27 cellular contexts compared by ENCODE assay signal in the genomic region with DNA sequence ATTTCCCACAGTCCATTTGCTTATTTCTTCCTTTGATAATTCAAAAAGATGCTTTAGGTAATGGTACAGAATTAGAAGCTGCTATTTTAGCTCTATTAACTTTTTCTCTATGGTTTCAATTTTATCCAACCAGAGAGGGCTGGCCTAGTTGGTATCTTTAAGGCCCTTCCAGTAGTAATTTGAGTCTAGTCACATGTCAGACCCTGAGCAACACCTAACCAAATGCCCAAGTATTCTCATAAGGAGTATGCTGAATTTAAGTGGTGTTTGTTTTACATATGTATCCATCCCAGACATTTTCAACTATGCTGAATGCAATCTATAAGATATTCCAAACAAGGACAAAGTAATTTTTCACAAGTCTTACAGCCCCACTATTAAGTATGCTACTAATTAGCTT. TPM values are rescaled to one million over a fixed set of nuclear protein-coding genes. Genes with fewer than 3 reads are reported as not detected.
DNase-seq lines count a peak whose midpoint lies in the region; ATAC-seq and TF ChIP-seq lines count a peak whose summit lies in the region.
"Had no signal": no experiment of that assay in that cellular context is flagged by ENCODE, and none has a peak within 500 bp of the region (broad histone marks: within the 10 kb centered on the region; RNA-seq: fewer than 3 reads in every experiment).

No MANE protein-coding gene starts in this region.

- no peaks in the 10 kb centered on the region for H3K4me1 ChIP-seq in CD8-positive, alpha-beta T cell (ENCODE audit: insufficient read depth, low read length)
- H3K4me1 ChIP-seq in psoas muscle: peaks cover 22% of the 10 kb centered on the region
- H3K4me1 ChIP-seq: colonic mucosa, left lung, Peyer's patch had no signal

- no peaks in the 10 kb centered on the region for H3K9me3 Mint-ChIP-seq in activated T-cell treated with anti-CD3 and anti-CD28 coated beads, Interleukin-2, amount 50 U/mL, for 24 hours
- H3K9me3 Mint-ChIP-seq in CD8-positive, alpha-beta T cell: no peaks in the 10 kb centered on the region
- H3K9me3 Mint-ChIP-seq: effector memory CD8-positive, alpha-beta T cell; neural crest cell; T-helper 1 cell treated with Interleukin-12 subunit alpha and Interleukin-12 subunit beta and Interleukin-4 antibody, amounts not matched to agents 30 μg/mL and 1 μg/mL, for 36 hours had no signal

- peaks cover 11% of the 10 kb centered on the region for H3K4me1 Mint-ChIP-seq in activated T-cell treated with anti-CD3 and anti-CD28 coated beads, Interleukin-2, amount 50 U/mL, for 24 hours (ENCODE audit: low read depth)
- peaks cover 12% of the 10 kb centered on the region for H3K4me1 Mint-ChIP-seq in CD8-positive, alpha-beta T cell (ENCODE audit: low read depth)
- H3K4me1 Mint-ChIP-seq: neural crest cell had no signal

- H3K9me3 ChIP-seq in CD8-positive, alpha-beta T cell (ENCODE audit: low read length): no peaks in the 10 kb centered on the region
- H3K9me3 ChIP-seq in psoas muscle: no peaks in the 10 kb centered on the region
- H3K9me3 ChIP-seq: adrenal gland, colonic mucosa, left lung, Peyer's patch had no signal

- no peak overlapping the region for H3K4me3 ChIP-seq in CD8-positive, alpha-beta T cell (ENCODE audit: low read depth, low read length)
- H3K4me3 ChIP-seq in choroid plexus epithelial cell (ENCODE audit: low read depth, low read length) (no peak overlapping the region), psoas muscle (peak overlapping the region; percentile 31)
- H3K4me3 ChIP-seq: adrenal gland, colonic mucosa, GM12878, left lung, Peyer's patch had no signal

- H3K36me3 Mint-ChIP-seq in activated T-cell treated with anti-CD3 and anti-CD28 coated beads, Interleukin-2, amount 50 U/mL, for 24 hours (ENCODE audit: low read depth): peaks cover 94% of the 10 kb centered on the region
- H3K36me3 Mint-ChIP-seq in CD8-positive, alpha-beta T cell: peaks cover 58% of the 10 kb centered on the region

- no peaks in the 10 kb centered on the region for H3K27me3 ChIP-seq in CD8-positive, alpha-beta T cell (ENCODE audit: insufficient read depth, low read length)
- H3K27me3 ChIP-seq in psoas muscle (ENCODE audit: insufficient read depth in 3 of 3, low read length in 2 of 3): no peaks in the 10 kb centered on the region
- H3K27me3 ChIP-seq: adrenal gland, brain microvascular endothelial cell, colonic mucosa, left lung, Peyer's patch had no signal

- intact Hi-C loops in CD8-positive, alpha-beta T cell (cut with DNase I, micrococcal nuclease): loop anchor here in 1 of 2 experiments (10.0 kb wide), 1 partner anchor 1635 kb away; the partner anchor contains the start of gene MFN1
- intact Hi-C loops in psoas muscle (cut with DNase I): loop anchor here in 1 of 2 donors (5.0 kb wide), 1 partner anchor 108 kb away; no protein-coding TSS in a partner anchor

- no peak overlapping the region for H3K27ac ChIP-seq in CD8-positive, alpha-beta T cell (ENCODE audit: low read depth, low read length)
- H3K27ac ChIP-seq in psoas muscle: peak overlapping the region; percentile 77
- H3K27ac ChIP-seq: adrenal gland, brain microvascular endothelial cell, colonic mucosa, left lung, Peyer's patch had no signal

- DNase-seq in activated T-cell treated with anti-CD3 and anti-CD28 coated beads, Interleukin-2, amount 50 U/mL, for 24 hours: no peak
- DNase-seq in activated T-cell treated with anti-CD3 and anti-CD28 coated beads, Interleukin-2, amount 50 U/mL, for 1 hour: no peak
- DNase-seq in CD8-positive, alpha-beta T cell: no peak
- DNase-seq in choroid plexus epithelial cell (ENCODE audit: low read depth) (peak; percentile 29), psoas muscle (no peak), putamen (ENCODE audit: low spot score) (no peak)
- DNase-seq: activated CD4-positive, alpha-beta T cell treated with anti-CD3 and anti-CD28 coated beads for 48 hours; adrenal gland; brain microvascular endothelial cell; Calu3; colonic mucosa; effector memory CD8-positive, alpha-beta T cell; foreskin melanocyte; GOT3; hippocampal formation; Karpas-422; left lung; NCI-H1694; NCI-H2171 treated with DMSO at 0.1 percent for 48 hours; NCI-H526 treated with DMSO at 0.1 percent for 48 hours; Peyer's patch had no signal

- no peak for ATAC-seq in CD8-positive, alpha-beta T cell
- ATAC-seq in psoas muscle (peak in 3 of 4 donors; percentile 41 to 61 (median 51)), HG03108 (IDR thresholded peaks at IDR 0.05; ENCODE audit: unreplicated experiment) (no peak), HG03039 (IDR thresholded peaks at IDR 0.05; ENCODE audit: unreplicated experiment) (no peak)
- ATAC-seq: effector memory CD8-positive, alpha-beta T cell; esophagus mucosa had no signal

- POLR2A ChIA-PET in CD8-positive, alpha-beta T cell (lab: Charles Lee): interaction anchor here (1.4 to 1.6 kb wide), 2 partner anchors 9 to 378 kb away, joined by 3 read pairs; partner anchors contain the start of genes DNAJC19 and TTC14

- H3K27me3 Mint-ChIP-seq in activated T-cell treated with anti-CD3 and anti-CD28 coated beads, Interleukin-2, amount 50 U/mL, for 24 hours: no peaks in the 10 kb centered on the region
- H3K27me3 Mint-ChIP-seq in CD8-positive, alpha-beta T cell (ENCODE audit: low read depth): no peaks in the 10 kb centered on the region
- H3K27me3 Mint-ChIP-seq: effector memory CD8-positive, alpha-beta T cell had no signal

- no peak overlapping the region for H3K4me3 Mint-ChIP-seq in activated T-cell treated with anti-CD3 and anti-CD28 coated beads, Interleukin-2, amount 50 U/mL, for 24 hours
- H3K4me3 Mint-ChIP-seq in CD8-positive, alpha-beta T cell: no peak overlapping the region
- H3K4me3 Mint-ChIP-seq: effector memory CD8-positive, alpha-beta T cell; neural crest cell; T-helper 1 cell treated with Interleukin-12 subunit alpha and Interleukin-12 subunit beta and Interleukin-4 antibody, amounts not matched to agents 30 μg/mL and 1 μg/mL, for 36 hours had no signal

- peak overlapping the region; percentile 59 for H3K27ac Mint-ChIP-seq in activated T-cell treated with anti-CD3 and anti-CD28 coated beads, Interleukin-2, amount 50 U/mL, for 24 hours
- peak overlapping the region; percentile 47 for H3K27ac Mint-ChIP-seq in CD8-positive, alpha-beta T cell
- H3K27ac Mint-ChIP-seq: T-helper 1 cell treated with Interleukin-12 subunit alpha and Interleukin-12 subunit beta and Interleukin-4 antibody, amounts not matched to agents 30 μg/mL and 1 μg/mL, for 36 hours had no signal

- H3K36me3 ChIP-seq in CD8-positive, alpha-beta T cell (ENCODE audit: insufficient read depth, low read length): peaks cover 4% of the 10 kb centered on the region
- peaks cover 8 to 83% of the 10 kb centered on the region in 2 donors for H3K36me3 ChIP-seq in psoas muscle (ENCODE audit: insufficient read depth in 1 of 2, low read depth in 1 of 2)
- H3K36me3 ChIP-seq: colonic mucosa had no signal

- CTCF ChIA-PET in CD8-positive, alpha-beta T cell (lab: Charles Lee): interaction anchor here (0.6 kb wide), 1 partner anchor 1181 kb away, joined by 3 read pairs; no protein-coding TSS in a partner anchor

- TF ChIP-seq CTCF in CD8-positive, alpha-beta T cell (IDR thresholded peaks at IDR 0.05): no peak
- TF ChIP-seq CTCF in choroid plexus epithelial cell (conservative IDR thresholded peaks at IDR 0.05; ENCODE audit: low read depth, low read length): no peak
- TF ChIP-seq CTCF in psoas muscle (IDR thresholded peaks at IDR 0.05): no peak

RNA-seq across cellular contexts. Expression of gene DNAJC19, which starts 9.6 kb away (rescaled TPM):
- total RNA-seq in CD8-positive, alpha-beta T cell: 10 to 100 TPM; 35.5 to 42.3 TPM
- total RNA-seq in psoas muscle: 10 to 100 TPM; 61.1 to 90.3 (median 76.4) TPM
- polyA plus RNA-seq in psoas muscle: 10 to 100 TPM; 37.3 to 77.7 (median 56.3) TPM

Comparison
In these comparisons a context has a peak if more than half of its experiments do, and no peak if none do; other contexts are left out.
1. ATAC-seq: peak in psoas muscle (3 of 4); none in CD8-positive, alpha-beta T cell (single experiment), HG03108 (single experiment) and HG03039 (single experiment).